In genomic region chr3:129526121-129526900, GRCh38 we compare ENCODE assay signal across 8 cellular contexts. TPM values are rescaled to one million over a fixed set of nuclear protein-coding genes. Genes with fewer than 3 reads are reported as not detected.
DNase-seq lines count a peak whose midpoint lies in the region; ATAC-seq and TF ChIP-seq lines count a peak whose summit lies in the region.

No MANE protein-coding gene starts in this region.

- no peak overlapping the region for H3K27ac ChIP-seq in HEK293 (ENCODE audit: extremely low read depth, low read depth, low read length)
- no peak overlapping the region for H3K27ac ChIP-seq in MM.1S (ENCODE audit: low read length)
- H3K27ac ChIP-seq in lower lobe of right lung, result no peak overlapping the region
- H3K27ac ChIP-seq in foreskin keratinocyte, result no peak overlapping the region

- no peaks in the 10 kb centered on the region for H3K9me2 ChIP-seq in MM.1S (replicated peaks; ENCODE audit: insufficient read depth, low read length)

- H3K27me3 ChIP-seq in MM.1S (replicated peaks; ENCODE audit: insufficient read depth, low read length) (no peaks in the 10 kb centered on the region), lower lobe of right lung (ENCODE audit: low read depth) (no peaks in the 10 kb centered on the region), foreskin keratinocyte (no peaks in the 10 kb centered on the region)

- no peaks in the 10 kb centered on the region for H3K79me2 ChIP-seq in MM.1S (ENCODE audit: low read length)

- H3F3A ChIP-seq in MM.1S (ENCODE audit: insufficient read depth, low read length), result no peaks in the 10 kb centered on the region

- ATAC-seq in GM18868 (IDR thresholded peaks at IDR 0.05; ENCODE audit: unreplicated experiment) (peak; percentile 98), lower lobe of right lung (peak; percentile 71 to 78), HG02970 (IDR thresholded peaks at IDR 0.05; ENCODE audit: low FRiP score, unreplicated experiment) (no peak), foreskin keratinocyte (no peak)

- POLR2A ChIA-PET in HEK293 (lab: Yijun Ruan, JAX), result interaction anchor here (0.6 kb wide), 1 partner anchor 51 kb away, joined by 3 read pairs; no protein-coding TSS in a partner anchor

- H3K4me1 ChIP-seq in HEK293 (ENCODE audit: control insufficient read depth, insufficient read depth, low read length), result no peaks in the 10 kb centered on the region
- no peaks in the 10 kb centered on the region for H3K4me1 ChIP-seq in MM.1S (ENCODE audit: low read length)
- H3K4me1 ChIP-seq in lower lobe of right lung, result no peaks in the 10 kb centered on the region
- no peaks in the 10 kb centered on the region for H3K4me1 ChIP-seq in foreskin keratinocyte

- CTCF ChIA-PET in HEK293 (lab: Yijun Ruan, JAX), result interaction anchor here (0.9 kb wide), 1 partner anchor 15 kb away, joined by 3 read pairs; no protein-coding TSS in a partner anchor

- peak; percentile 18 for DNase-seq in MM.1S
- no peak for DNase-seq in lower lobe of right lung
- DNase-seq in COR-L47 (lab: John Stamatoyannopoulos, UW), result no peak
- DNase-seq in NCI-H187 treated with DMSO at 0.1 percent for 48 hours (lab: John Stamatoyannopoulos, UW), result no peak
- no peak for DNase-seq in foreskin keratinocyte

- no peaks in the 10 kb centered on the region for H3K36me3 ChIP-seq in HEK293 (ENCODE audit: control insufficient read depth in 2 of 2, insufficient read depth in 1 of 2, low read length in 2 of 2)
- H3K36me3 ChIP-seq in MM.1S (replicated peaks; ENCODE audit: insufficient read depth, low read length), result no peaks in the 10 kb centered on the region
- H3K36me3 ChIP-seq in lower lobe of right lung, result no peaks in the 10 kb centered on the region

- no peak for TF ChIP-seq CTCF in HEK293 (tag by site-specific recombination; IDR thresholded peaks at IDR 0.05)
- no peak for TF ChIP-seq CTCF in MM.1S (IDR thresholded peaks at IDR 0.05; ENCODE audit: low read length)
- TF ChIP-seq CTCF in lower lobe of right lung (IDR thresholded peaks at IDR 0.05), result no peak
- no peak for TF ChIP-seq CTCF in foreskin keratinocyte (conservative IDR thresholded peaks at IDR 0.05)

- H3K4me3 ChIP-seq in HEK293 (ENCODE audit: low read depth, low read length) (no peak overlapping the region), MM.1S (ENCODE audit: low read length) (no peak overlapping the region), lower lobe of right lung (no peak overlapping the region)

- H3K4me2 ChIP-seq in MM.1S (ENCODE audit: low read depth, low read length), result no peak overlapping the region

- H3K9ac ChIP-seq in MM.1S (ENCODE audit: low read length), result no peak overlapping the region

- no peak overlapping the region for H2AFZ ChIP-seq in MM.1S (ENCODE audit: low read length)

- H3K9me3 ChIP-seq in HEK293 (ENCODE audit: control insufficient read depth, insufficient read depth, low read depth, low read length), result no peaks in the 10 kb centered on the region
- no peaks in the 10 kb centered on the region for H3K9me3 ChIP-seq in MM.1S (replicated peaks; ENCODE audit: insufficient read depth, low read length)
- no peaks in the 10 kb centered on the region for H3K9me3 ChIP-seq in lower lobe of right lung

- intact Hi-C loops in lower lobe of right lung (cut with DNase I), result no loop called here

- H4K20me1 ChIP-seq in MM.1S (ENCODE audit: insufficient read depth, low read length), result no peaks in the 10 kb centered on the region

TF ChIP-seq in HEK293, 187 proteins besides CTCF, POLR2A, EP300 and RAD21:
- no peak for TF ChIP-seq ZNF426 (tag by site-specific recombination; IDR thresholded peaks at IDR 0.05)
- peak; percentile 74 for TF ChIP-seq ZIC2 (tag by site-specific recombination; IDR thresholded peaks at IDR 0.05)
- TF ChIP-seq ZNF335 (tag by site-specific recombination; conservative IDR thresholded peaks at IDR 0.05), result 0 out of 2 replicates have a peak, but pooled peaks have one; percentile 24

RNA-seq across cellular contexts. Expression of gene RHO, which starts 2.1 kb away (rescaled TPM):
- total RNA-seq in lower lobe of right lung (not detected), foreskin keratinocyte (not detected in 2 replicates)
- polyA plus RNA-seq in foreskin keratinocyte, result not detected in 2 replicates

RNA-seq across cellular contexts. Expression of gene H1-8, which starts 16.7 kb away (rescaled TPM):
- total RNA-seq in lower lobe of right lung, result not detected
- not detected in 2 replicates for total RNA-seq in foreskin keratinocyte
- polyA plus RNA-seq in foreskin keratinocyte, result not detected in 2 replicates

Comparison
In these comparisons a context has a peak if more than half of its experiments do, and no peak if none do; other contexts are left out.
1. ATAC-seq: peak in GM18868 (single experiment) and lower lobe of right lung (2 of 2); none in HG02970 (single experiment) and foreskin keratinocyte (single experiment).